Comparison of ENCODE assay signal across 9 cellular contexts in genomic region chr16:57601801-57602478, GRCh38. TPM values are rescaled to one million over a fixed set of nuclear protein-coding genes. Genes with fewer than 3 reads are reported as not detected.
A peak's percentile ranks its signal among the peaks of the same experiment; 100 is the strongest.
DNase-seq lines count a peak whose midpoint lies in the region; ATAC-seq lines count a peak whose summit lies in the region.
"Had no signal": no experiment of that assay in that cellular context is flagged by ENCODE, and none has a peak within 500 bp of the region (broad histone marks: within the 10 kb centered on the region; RNA-seq: fewer than 3 reads in every experiment).

No MANE protein-coding gene starts in this region.

- H3K9me3 Mint-ChIP-seq in activated T-helper 2 cell treated with anti-CD3 and anti-CD28 coated beads, Interferon-gamma antibody, Interleukin-2, Interleukin-4, amounts not matched to agents 10 μg/mL and 5 μg/mL and 100 μg/mL, durations not matched to agents 14 hours and 24 hours and 36 hours: peaks cover 14% of the 10 kb centered on the region

- H3K27ac ChIP-seq in KOPT-K1 (ENCODE audit: low read depth, low read length, poor library complexity, severe bottlenecking): peak overlapping the region; percentile 91
- peak overlapping the region in 11 of 21 experiments; percentile 1 to 86 (median 56) for H3K27ac ChIP-seq in skin epidermis

- peaks cover 3% of the 10 kb centered on the region for H3K36me3 Mint-ChIP-seq in activated T-helper 2 cell treated with anti-CD3 and anti-CD28 coated beads, Interferon-gamma antibody, Interleukin-2, Interleukin-4, amounts not matched to agents 10 μg/mL and 5 μg/mL and 100 μg/mL, durations not matched to agents 14 hours and 24 hours and 36 hours (ENCODE audit: low read depth)
- H3K36me3 Mint-ChIP-seq: IgD-negative memory B cell had no signal

- H3K9me3 ChIP-seq in KOPT-K1 (ENCODE audit: insufficient read depth, low read length, poor library complexity, severe bottlenecking): no peaks in the 10 kb centered on the region

- H3K4me1 Mint-ChIP-seq in activated T-helper 2 cell treated with anti-CD3 and anti-CD28 coated beads, Interferon-gamma antibody, Interleukin-2, Interleukin-4, amounts not matched to agents 10 μg/mL and 5 μg/mL and 100 μg/mL, durations not matched to agents 14 hours and 24 hours and 36 hours (ENCODE audit: low read depth): peaks cover 48% of the 10 kb centered on the region

- peaks cover 7% of the 10 kb centered on the region for H3K27me3 Mint-ChIP-seq in activated T-helper 2 cell treated with anti-CD3 and anti-CD28 coated beads, Interferon-gamma antibody, Interleukin-2, Interleukin-4, amounts not matched to agents 10 μg/mL and 5 μg/mL and 100 μg/mL, durations not matched to agents 14 hours and 24 hours and 36 hours (ENCODE audit: low read depth)

- no peaks in the 10 kb centered on the region for H3K36me3 ChIP-seq in KOPT-K1 (ENCODE audit: insufficient read depth, low read length)

- ATAC-seq in GM18498 (IDR thresholded peaks at IDR 0.05; ENCODE audit: unreplicated experiment): peak; percentile 85
- peak; percentile 79 for ATAC-seq in GM21528 (IDR thresholded peaks at IDR 0.05; ENCODE audit: low FRiP score, unreplicated experiment)

- no peak overlapping the region for H3K4me3 ChIP-seq in skin epidermis

- peak overlapping the region; percentile 90 for H3K27ac Mint-ChIP-seq in activated T-helper 2 cell treated with anti-CD3 and anti-CD28 coated beads, Interferon-gamma antibody, Interleukin-2, Interleukin-4, amounts not matched to agents 10 μg/mL and 5 μg/mL and 100 μg/mL, durations not matched to agents 14 hours and 24 hours and 36 hours
- H3K27ac Mint-ChIP-seq: IgD-negative memory B cell had no signal

- intact Hi-C loops in activated T-helper 2 cell treated with anti-CD3 and anti-CD28 coated beads, Interferon-gamma antibody, Interleukin-2, Interleukin-4, amounts not matched to agents 10 μg/mL and 5 μg/mL and 100 μg/mL, durations not matched to agents 14 hours and 24 hours and 36 hours (cut with micrococcal nuclease): loop anchor here (1.0 to 10.0 kb wide), 6 partner anchors 7 to 667 kb away; partner anchors contain the start of genes ADGRG1 and HERPUD1

- peak; percentile 79 for DNase-seq in activated T-helper 2 cell treated with anti-CD3 and anti-CD28 coated beads, Interferon-gamma antibody, Interleukin-2, Interleukin-4, amounts not matched to agents 10 μg/mL and 5 μg/mL and 100 μg/mL, durations not matched to agents 14 hours and 24 hours and 36 hours (ENCODE audit: low spot score)
- DNase-seq in AG08395 (ENCODE audit: low spot score) (no peak), NCI-H1436 (lab: John Stamatoyannopoulos, UW) (no peak), middle frontal gyrus (ENCODE audit: extremely low spot score, low spot score) (no peak)

- peak overlapping the region; percentile 27 for H3K4me3 Mint-ChIP-seq in activated T-helper 2 cell treated with anti-CD3 and anti-CD28 coated beads, Interferon-gamma antibody, Interleukin-2, Interleukin-4, amounts not matched to agents 10 μg/mL and 5 μg/mL and 100 μg/mL, durations not matched to agents 14 hours and 24 hours and 36 hours (ENCODE audit: low read depth)

RNA-seq across cellular contexts. Expression of gene ADGRG1, which starts 26.5 kb away (rescaled TPM):
- 1.8 and 1.9 TPM in 2 replicates for total RNA-seq in activated T-helper 2 cell treated with anti-CD3 and anti-CD28 coated beads, Interferon-gamma antibody, Interleukin-2, Interleukin-4, amounts not matched to agents 10 μg/mL and 5 μg/mL and 100 μg/mL, durations not matched to agents 14 hours and 24 hours and 36 hours

RNA-seq across cellular contexts. Expression of gene ADGRG5, which starts 59.5 kb away (rescaled TPM):
- total RNA-seq in activated T-helper 2 cell treated with anti-CD3 and anti-CD28 coated beads, Interferon-gamma antibody, Interleukin-2, Interleukin-4, amounts not matched to agents 10 μg/mL and 5 μg/mL and 100 μg/mL, durations not matched to agents 14 hours and 24 hours and 36 hours: 2.1 and 2.8 TPM in 2 replicates
